ENCODE assay signal across 17 cellular contexts in genomic region chr15:62607643-62608042, GRCh38.
A peak's percentile ranks its signal among the peaks of the same experiment; 100 is the strongest.
DNase-seq lines count a peak whose midpoint lies in the region; ATAC-seq and TF ChIP-seq lines count a peak whose summit lies in the region.
"Had no signal": no experiment of that assay in that cellular context is flagged by ENCODE, and none has a peak within 500 bp of the region (broad histone marks: within the 10 kb centered on the region; RNA-seq: fewer than 3 reads in every experiment).

No MANE protein-coding gene starts in this region.

- DNase-seq in EL (peak; percentile 77), Panc1 (ENCODE audit: low read depth, low spot score) (no peak), epithelial cell of proximal tubule (ENCODE audit: low read depth) (peak; percentile 58), osteoblast (ENCODE audit: insufficient read length, low spot score, missing footprints) (peak; percentile 59), NCI-H2029 treated with DMSO at 0.1 percent for 48 hours (lab: John Stamatoyannopoulos, UW) (no peak), cortex of kidney (lab: John Stamatoyannopoulos, UW) (no peak), ascending aorta (ENCODE audit: low spot score in 2 of 2) (no peak)
- DNase-seq: activated CD4-positive, alpha-beta T cell treated with anti-CD3 and anti-CD28 coated beads, Interleukin-2, amount 50 U/mL, for 48 hours; activated effector memory CD4-positive, alpha-beta T cell treated with anti-CD3 and anti-CD28 coated beads, Interleukin-2, amount 50 U/mL, for 16 hours; body of pancreas; C1 segment of cervical spinal cord; effector CD8-positive, alpha-beta T cell; glutamatergic neuron; islet precursor cell; pancreas had no signal

- in situ Hi-C loops in Panc1 (cut with HindIII; ENCODE audit: low pct_unique_long_range_greater_than_20kb, low sequenced_read_pairs), result no loop called here

- no peaks in the 10 kb centered on the region for H3K4me1 ChIP-seq in Panc1 (ENCODE audit: control insufficient read depth, insufficient read depth, low read length)
- H3K4me1 ChIP-seq in osteoblast (ENCODE audit: insufficient read depth, low read length), result peaks cover 37% of the 10 kb centered on the region
- H3K4me1 ChIP-seq in ascending aorta, result peaks cover 0 to 19% of the 10 kb centered on the region in 2 donors
- H3K4me1 ChIP-seq: body of pancreas, pancreas had no signal

- peaks cover 10% of the 10 kb centered on the region for H3K79me2 ChIP-seq in osteoblast (ENCODE audit: insufficient read depth, low read length)

- H2AFZ ChIP-seq in osteoblast (ENCODE audit: low read length), result no peak overlapping the region

- H3K36me3 ChIP-seq in Panc1 (ENCODE audit: control insufficient read depth, insufficient read depth, low read length) (no peaks in the 10 kb centered on the region), osteoblast (ENCODE audit: insufficient read depth, low read length) (no peaks in the 10 kb centered on the region), ascending aorta (no peaks in the 10 kb centered on the region)
- H3K36me3 ChIP-seq: HAP-1, pancreas had no signal

- H4K20me1 ChIP-seq in osteoblast (ENCODE audit: insufficient read depth, low read length), result no peaks in the 10 kb centered on the region

- BruUV-seq in Panc1 (replicated peaks; lab: Mats Ljungman, UMichigan), result no TSS peak

- H3K4me2 ChIP-seq in osteoblast (ENCODE audit: insufficient read depth, low read length), result no peak overlapping the region

- ATAC-seq in Panc1 (no peak), HG02571 (IDR thresholded peaks at IDR 0.05; ENCODE audit: unreplicated experiment) (no peak)
- ATAC-seq: body of pancreas, pancreas had no signal

- POLR2A ChIA-PET in Panc1 (lab: Charles Lee), result no interaction called here

- CTCF ChIA-PET in Panc1 (lab: Charles Lee), result no interaction called here

- H3K27me3 ChIP-seq in Panc1 (ENCODE audit: control insufficient read depth, insufficient read depth, low read length) (no peaks in the 10 kb centered on the region), osteoblast (ENCODE audit: insufficient read depth, low read length) (no peaks in the 10 kb centered on the region), ascending aorta (no peaks in the 10 kb centered on the region)
- H3K27me3 ChIP-seq: body of pancreas, pancreas had no signal

- intact Hi-C loops in Panc1 (cut with micrococcal nuclease; ENCODE audit: unreplicated experiment) (no loop called here), ascending aorta (cut with DNase I) (loop anchor here (5.0 kb wide), 1 partner anchor 105 kb away; no protein-coding TSS in a partner anchor)

- 0 out of 2 replicates have a peak overlapping the region, but pooled peaks have one; percentile 15 for H3K27ac ChIP-seq in Panc1 (ENCODE audit: low read length)
- peak overlapping the region; percentile 80 for H3K27ac ChIP-seq in osteoblast (ENCODE audit: low read depth, low read length)
- no peak overlapping the region for H3K27ac ChIP-seq in ascending aorta
- H3K27ac ChIP-seq: body of pancreas, pancreas had no signal

- TF ChIP-seq CTCF in Panc1 (IDR thresholded peaks at IDR 0.05), result no peak
- no peak for TF ChIP-seq CTCF in epithelial cell of proximal tubule (conservative IDR thresholded peaks at IDR 0.05; ENCODE audit: low read depth, low read length)
- TF ChIP-seq CTCF in osteoblast (IDR thresholded peaks at IDR 0.05; ENCODE audit: extremely low read depth, low read depth, low read length), result no peak
- no peak for TF ChIP-seq CTCF in ascending aorta (IDR thresholded peaks at IDR 0.05)

- H3K4me3 ChIP-seq in Panc1 (ENCODE audit: low read depth in 2 of 2, low read length in 2 of 2) (no peak overlapping the region), epithelial cell of proximal tubule (ENCODE audit: low read depth, low read length) (no peak overlapping the region), osteoblast (ENCODE audit: insufficient read depth, low read length) (no peak overlapping the region), ascending aorta (no peak overlapping the region)
- H3K4me3 ChIP-seq: body of pancreas, HAP-1, pancreas had no signal

- H3K9me3 ChIP-seq in Panc1 (ENCODE audit: control insufficient read depth, insufficient read depth, low read depth, low read length) (no peaks in the 10 kb centered on the region), osteoblast (ENCODE audit: low read depth, low read length) (no peaks in the 10 kb centered on the region), ascending aorta (no peaks in the 10 kb centered on the region)
- H3K9me3 ChIP-seq: body of pancreas, HAP-1, pancreas had no signal

Comparison
In these comparisons a context has a peak if more than half of its experiments do, and no peak if none do; other contexts are left out.
1. DNase-seq: peak in EL (single experiment), epithelial cell of proximal tubule (single experiment) and osteoblast (single experiment); none in Panc1 (single experiment), NCI-H2029 treated with DMSO at 0.1 percent for 48 hours (single experiment), cortex of kidney (single experiment) and ascending aorta (0 of 2).
2. H3K27ac ChIP-seq: peak in Panc1 (single experiment) and osteoblast (single experiment); none in ascending aorta (0 of 2).